27 cellular contexts compared by ENCODE assay signal in the genomic region with DNA sequence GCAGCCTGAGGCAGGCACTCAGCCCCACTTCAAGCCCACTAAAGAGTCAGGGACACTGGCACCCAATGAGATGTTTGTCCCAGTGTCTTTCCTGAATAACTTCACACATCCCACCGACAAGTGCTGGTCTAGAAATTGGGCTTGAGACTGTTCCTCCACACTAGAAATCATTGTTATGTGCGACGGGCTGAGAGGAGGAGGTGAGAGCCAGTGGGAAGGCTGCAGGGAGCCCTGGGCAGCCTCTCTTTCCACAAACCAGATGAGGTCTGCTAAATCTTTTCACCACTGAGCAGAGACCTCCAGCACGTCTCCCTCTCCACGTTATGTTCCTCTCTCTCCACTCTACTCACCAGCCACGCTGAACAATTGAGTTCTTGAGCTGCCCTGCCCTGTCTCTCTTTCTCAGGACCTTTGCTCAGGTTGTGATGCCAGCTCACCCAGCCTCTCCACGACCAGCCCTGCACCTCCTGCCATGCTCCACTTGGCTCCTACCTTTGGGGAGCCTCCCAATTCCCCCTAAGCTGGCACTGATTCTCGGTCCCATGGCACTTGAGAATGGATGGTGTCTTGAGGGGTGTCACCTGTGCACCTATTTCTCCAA. TPM values are rescaled to one million over a fixed set of nuclear protein-coding genes. Genes with fewer than 3 reads are reported as not detected.
DNase-seq lines count a peak whose midpoint lies in the region; ATAC-seq and TF ChIP-seq lines count a peak whose summit lies in the region.
"Had no signal": no experiment of that assay in that cellular context is flagged by ENCODE, and none has a peak within 500 bp of the region (broad histone marks: within the 10 kb centered on the region; RNA-seq: fewer than 3 reads in every experiment).

No MANE protein-coding gene starts in this region.

- 34 to 39% methylated on average over 8 of the region's 8 CpGs for WGBS in thyroid gland, 2 donors

- ATAC-seq in activated CD8-positive, alpha-beta memory T cell treated with anti-CD3 and anti-CD28 coated beads, Interleukin-2, amount 10 ng/mL, durations not matched to agents 7 days and 5 days = no peak
- ATAC-seq in GM21825 (IDR thresholded peaks at IDR 0.05; ENCODE audit: unreplicated experiment) = no peak
- ATAC-seq: CD8-positive, alpha-beta T cell had no signal

- H3K27me3 ChIP-seq in thyroid gland = no peaks in the 10 kb centered on the region

- H3K36me3 Mint-ChIP-seq in activated CD8-positive, alpha-beta memory T cell treated with anti-CD3 and anti-CD28 coated beads, Interleukin-2, amount 10 ng/mL, durations not matched to agents 7 days and 5 days = no peaks in the 10 kb centered on the region
- H3K36me3 Mint-ChIP-seq in nephron progenitor cell (ENCODE audit: low read depth) = peaks cover 16% of the 10 kb centered on the region
- H3K36me3 Mint-ChIP-seq: CD8-positive, alpha-beta T cell had no signal

- H3K9me3 ChIP-seq in thyroid gland = no peaks in the 10 kb centered on the region

- intact Hi-C loops in thyroid gland (cut with DNase I) = no loop called here

- CTCF ChIA-PET in activated CD8-positive, alpha-beta memory T cell treated with anti-CD3 and anti-CD28 coated beads, Interleukin-2, amount 10 ng/mL, durations not matched to agents 7 days and 5 days (lab: Charles Lee) = no interaction called here

- H3K4me3 ChIP-seq in thyroid gland (replicated peaks in 1 of 3) = no peak overlapping the region
- H3K4me3 ChIP-seq: PC-9, SK-N-MC had no signal

- no peak overlapping the region for H3K4me3 Mint-ChIP-seq in activated CD8-positive, alpha-beta memory T cell treated with anti-CD3 and anti-CD28 coated beads, Interleukin-2, amount 10 ng/mL, durations not matched to agents 7 days and 5 days
- H3K4me3 Mint-ChIP-seq in nephron progenitor cell = no peak overlapping the region
- H3K4me3 Mint-ChIP-seq: CD8-positive, alpha-beta T cell; HFFc6 had no signal

- no peaks in the 10 kb centered on the region for H3K9me3 Mint-ChIP-seq in activated CD8-positive, alpha-beta memory T cell treated with anti-CD3 and anti-CD28 coated beads, Interleukin-2, amount 10 ng/mL, durations not matched to agents 7 days and 5 days (ENCODE audit: low read depth)
- H3K9me3 Mint-ChIP-seq in nephron progenitor cell = no peaks in the 10 kb centered on the region
- H3K9me3 Mint-ChIP-seq: CD8-positive, alpha-beta T cell; HFFc6 had no signal

- no peak for TF ChIP-seq POLR2A in thyroid gland (IDR thresholded peaks at IDR 0.05)

- H3K4me1 Mint-ChIP-seq in activated CD8-positive, alpha-beta memory T cell treated with anti-CD3 and anti-CD28 coated beads, Interleukin-2, amount 10 ng/mL, durations not matched to agents 7 days and 5 days = no peaks in the 10 kb centered on the region
- H3K4me1 Mint-ChIP-seq in nephron progenitor cell = peaks cover 17% of the 10 kb centered on the region

- peaks cover 30 to 40% of the 10 kb centered on the region in 2 donors for H3K4me1 ChIP-seq in thyroid gland

- DNase-seq in activated CD8-positive, alpha-beta memory T cell treated with anti-CD3 and anti-CD28 coated beads, Interleukin-2, amount 10 ng/mL, durations not matched to agents 7 days and 5 days = peak; percentile 22
- no peak for DNase-seq in activated CD8-positive, alpha-beta memory T cell treated with anti-CD3 and anti-CD28 coated beads for 24 hours
- no peak for DNase-seq in nephron progenitor cell
- peak; percentile 46 to 50 for DNase-seq in thyroid gland
- no peak for DNase-seq in NCI-H1436 treated with DMSO at 0.1 percent for 48 hours (lab: John Stamatoyannopoulos, UW)
- DNase-seq in iPS-NIHi11 (ENCODE audit: low spot score) = no peak
- DNase-seq: 8988T, Calu3, DMS153, EL, GF-D8, H7, HFFc6, KG1, MV-4-11, NCI-H187 treated with DMSO at 0.1 percent for 48 hours, NCI-H2227 treated with DMSO at 0.1 percent for 48 hours, NCI-H510A, PC-9, RPMI8226, SHP77 treated with DMSO at 0.1 percent for 48 hours, SW 1271 had no signal

- H3K27ac Mint-ChIP-seq in activated CD8-positive, alpha-beta memory T cell treated with anti-CD3 and anti-CD28 coated beads, Interleukin-2, amount 10 ng/mL, durations not matched to agents 7 days and 5 days = no peak overlapping the region
- peak overlapping the region; percentile 10 for H3K27ac Mint-ChIP-seq in nephron progenitor cell
- H3K27ac Mint-ChIP-seq: CD8-positive, alpha-beta T cell; HFFc6 had no signal

- H3K36me3 ChIP-seq in thyroid gland = no peaks in the 10 kb centered on the region

- no peaks in the 10 kb centered on the region for H3K27me3 Mint-ChIP-seq in activated CD8-positive, alpha-beta memory T cell treated with anti-CD3 and anti-CD28 coated beads, Interleukin-2, amount 10 ng/mL, durations not matched to agents 7 days and 5 days
- H3K27me3 Mint-ChIP-seq in nephron progenitor cell (ENCODE audit: low read depth, poor library complexity) = peaks cover 46% of the 10 kb centered on the region

- H3K27ac ChIP-seq in cingulate gyrus (ENCODE audit: low read depth, low read length) = peak overlapping the region; percentile 83
- peak overlapping the region; percentile 23 to 66 (median 37) for H3K27ac ChIP-seq in thyroid gland
- H3K27ac ChIP-seq: HL-60, PC-9, SK-N-MC had no signal

- TF ChIP-seq CTCF in nephron progenitor cell (IDR thresholded peaks at IDR 0.05) = no peak
- TF ChIP-seq CTCF in thyroid gland (IDR thresholded peaks at IDR 0.05) = no peak

RNA-seq across cellular contexts. Expression of gene SCD5, which starts 8.4 kb away (rescaled TPM):
- 1 to 10 TPM; 6.4 to 8.2 TPM for total RNA-seq in activated CD8-positive, alpha-beta memory T cell treated with anti-CD3 and anti-CD28 coated beads, Interleukin-2, amount 10 ng/mL, durations not matched to agents 7 days and 5 days
- total RNA-seq in thyroid gland = 10 to 100 TPM; 47.0 to 96.4 (median 54.8) TPM

Comparison
In these comparisons a context has a peak if more than half of its experiments do, and no peak if none do; other contexts are left out.
1. DNase-seq: peak in activated CD8-positive, alpha-beta memory T cell treated with anti-CD3 and anti-CD28 coated beads, Interleukin-2, amount 10 ng/mL, durations not matched to agents 7 days and 5 days (single experiment) and thyroid gland (2 of 2); none in activated CD8-positive, alpha-beta memory T cell treated with anti-CD3 and anti-CD28 coated beads for 24 hours (single experiment), nephron progenitor cell (single experiment), NCI-H1436 treated with DMSO at 0.1 percent for 48 hours (single experiment) and iPS-NIHi11 (single experiment).
2. RNA of gene SCD5, which starts 8.4 kb away (total RNA-seq): 47.0 to 96.4 TPM in thyroid gland; 6.4 to 8.2 TPM in activated CD8-positive, alpha-beta memory T cell treated with anti-CD3 and anti-CD28 coated beads, Interleukin-2, amount 10 ng/mL, durations not matched to agents 7 days and 5 days; every median in the first group is over 4 times any median in the second.